Comparison of ENCODE assay signal across 8 cellular contexts in the genomic region with DNA sequence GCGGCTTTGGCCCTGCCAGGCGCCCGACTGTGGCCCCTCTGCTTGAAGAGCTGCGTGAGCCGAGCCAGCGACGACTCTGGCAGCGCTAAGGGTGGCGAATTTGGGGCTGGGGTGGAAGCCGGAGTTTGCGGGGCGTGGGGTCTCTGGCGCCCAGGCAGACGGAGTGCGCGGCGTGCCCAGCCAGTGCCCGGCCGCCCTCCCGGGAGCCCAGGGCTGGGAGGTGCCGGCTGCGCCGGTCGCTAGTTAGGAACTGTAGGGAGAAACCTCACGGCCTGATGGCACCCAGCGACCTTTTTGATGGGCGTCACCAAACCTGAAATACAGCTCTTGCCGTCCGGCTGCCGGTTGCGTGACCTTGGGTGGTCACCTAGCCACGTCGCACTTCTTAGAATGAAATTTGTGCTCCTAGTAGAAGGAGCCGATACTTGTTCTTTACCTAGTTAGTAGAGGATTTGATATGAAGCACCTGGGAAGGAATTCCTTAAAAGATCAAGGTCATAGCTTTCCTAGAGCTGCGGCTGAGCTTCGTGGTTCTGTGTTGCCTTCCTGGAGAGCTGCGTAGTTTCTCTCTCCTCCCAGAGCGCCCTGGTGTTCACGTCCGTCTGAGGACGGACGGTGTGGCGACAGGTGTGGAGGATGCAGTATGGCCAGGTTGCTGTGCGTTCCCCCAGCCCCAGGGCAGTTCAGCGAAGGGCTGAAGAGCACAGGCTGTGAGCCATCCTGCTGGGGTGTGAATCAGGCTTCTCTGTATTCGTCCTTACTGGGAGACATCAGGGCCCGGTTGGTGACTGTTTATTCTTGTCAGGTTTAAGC. TPM values are rescaled to one million over a fixed set of nuclear protein-coding genes. Genes with fewer than 3 reads are reported as not detected.
DNase-seq lines count a peak whose midpoint lies in the region; ATAC-seq and TF ChIP-seq lines count a peak whose summit lies in the region.

No MANE protein-coding gene starts in this region.

- H3K4me1 ChIP-seq in parathyroid adenoma = peaks cover 3% of the 10 kb centered on the region

- H2AFZ ChIP-seq in parathyroid adenoma = no peak overlapping the region

- H3K79me2 ChIP-seq in parathyroid adenoma = peaks cover 30% of the 10 kb centered on the region

- peak overlapping the region; percentile 92 for H3K4me3 ChIP-seq in H7 (ENCODE audit: insufficient read depth, low read depth, low read length)
- peak overlapping the region; percentile 82 for H3K4me3 ChIP-seq in fibroblast of mammary gland (ENCODE audit: control insufficient read depth, low read depth, low read length)
- H3K4me3 ChIP-seq in parathyroid adenoma (ENCODE audit: low read depth, low read length) = peak overlapping the region; percentile 91

- TF ChIP-seq CTCF in fibroblast of mammary gland (conservative IDR thresholded peaks at IDR 0.05; ENCODE audit: control insufficient read depth, insufficient read depth, low read depth, low read length) (no peak), parathyroid adenoma (IDR thresholded peaks at IDR 0.05) (no peak)

- DNase-seq in DMS53 treated with DMSO at 0.1 percent for 48 hours (lab: John Stamatoyannopoulos, UW; ENCODE audit: unreplicated experiment) = peak; percentile 32
- DNase-seq in H7 = peak; percentile 55
- DNase-seq in SW480 (ENCODE audit: low spot score) = peak; percentile 16
- no peak for DNase-seq in fibroblast of mammary gland (ENCODE audit: low read depth)
- DNase-seq in NCI-H1694 (lab: John Stamatoyannopoulos, UW) = no peak

- H3K27ac ChIP-seq in parathyroid adenoma = peak overlapping the region; percentile 76

- peak overlapping the region; percentile 91 for H3K4me2 ChIP-seq in parathyroid adenoma (ENCODE audit: low read length)

- ATAC-seq in GM21619 (IDR thresholded peaks at IDR 0.05; ENCODE audit: unreplicated experiment) (no peak), HG03175 (IDR thresholded peaks at IDR 0.05; ENCODE audit: unreplicated experiment) (no peak)

- H3K36me3 ChIP-seq in H7 (replicated peaks; ENCODE audit: control insufficient read depth, insufficient read depth, low read length) (no peaks in the 10 kb centered on the region; the same call in 1 of the 2 replicates), parathyroid adenoma (ENCODE audit: control insufficient read depth, insufficient read depth, low read length) (no peaks in the 10 kb centered on the region)

- H3K27me3 ChIP-seq in H7 (ENCODE audit: control insufficient read depth, insufficient read depth, low read length) (no peaks in the 10 kb centered on the region), parathyroid adenoma (ENCODE audit: control insufficient read depth, insufficient read depth, low read length) (no peaks in the 10 kb centered on the region)

- no peaks in the 10 kb centered on the region for H3K9me3 ChIP-seq in parathyroid adenoma (ENCODE audit: control insufficient read depth, low read length)

- H3K9ac ChIP-seq in parathyroid adenoma = peak overlapping the region; percentile 37

RNA-seq across cellular contexts. Expression of a gene that starts 0.7 kb away (rescaled TPM):
- total RNA-seq in H7 (2014; rRNA removed; shearing (Covaris generic)) = 65.4 and 80.6 TPM in 2 replicates

RNA-seq across cellular contexts. Expression of a gene that starts 41.4 kb away (rescaled TPM):
- 267 and 360 TPM in 2 replicates for total RNA-seq in H7 (2014; rRNA removed; shearing (Covaris generic))

RNA-seq across cellular contexts. Expression of a gene that starts 56.6 kb away (rescaled TPM):
- total RNA-seq in H7 (2014; rRNA removed; shearing (Covaris generic)) = 12.6 and 16.1 TPM in 2 replicates

Comparison
In these comparisons a context has a peak if more than half of its experiments do, and no peak if none do; other contexts are left out.
1. DNase-seq: peak in DMS53 treated with DMSO at 0.1 percent for 48 hours (single experiment), H7 (single experiment) and SW480 (single experiment); none in fibroblast of mammary gland (single experiment) and NCI-H1694 (single experiment).
2. Peak in every context shown above with its lines, with median percentiles within 50 percentile points of each other: H3K4me3 ChIP-seq.